In genomic region chr5:54457094-54457531, GRCh38 we compare ENCODE assay signal across 8 cellular contexts. TPM values are rescaled to one million over a fixed set of nuclear protein-coding genes. Genes with fewer than 3 reads are reported as not detected.
DNase-seq lines count a peak whose midpoint lies in the region; ATAC-seq and TF ChIP-seq lines count a peak whose summit lies in the region.
"Had no signal": no experiment of that assay in that cellular context is flagged by ENCODE, and none has a peak within 500 bp of the region (broad histone marks: within the 10 kb centered on the region; RNA-seq: fewer than 3 reads in every experiment).

No MANE protein-coding gene starts in this region.

- H3K4me1 ChIP-seq in transverse colon = peaks cover 0 to 16% (median 0%) of the 10 kb centered on the region in 4 donors

- WGBS in transverse colon (ENCODE audit: low coverage in 1 of 2), 2 donors = 11 to 26% methylated on average over 3 of the region's 3 CpGs

- no peaks in the 10 kb centered on the region for H3K9me3 ChIP-seq in transverse colon

- intact Hi-C loops in transverse colon (cut with DNase I; ENCODE audit: low total_unique reads) = no loop called here

- H3K36me3 ChIP-seq in transverse colon = no peaks in the 10 kb centered on the region

- DNase-seq in LoVo (ENCODE audit: low spot score) = peak; percentile 59
- no peak for DNase-seq in coronary artery (ENCODE audit: low spot score)
- DNase-seq in left kidney (ENCODE audit: low read depth, low spot score) = peak; percentile 77
- peak; percentile 10 for DNase-seq in transverse colon
- DNase-seq in natural killer cell treated with Interleukin-12 subunit alpha and Interleukin-12 subunit beta and Interleukin-15 and Interleukin-18, amount 100 ng/mL, for 72 hours (ENCODE audit: low spot score) = no peak
- no peak for DNase-seq in activated T-cell treated with anti-CD3 and anti-CD28 coated beads, Interleukin-2, amount 50 U/mL, for 24 hours
- DNase-seq: NCI-H526 had no signal

- peaks cover 21 to 24% of the 10 kb centered on the region in 2 donors for H3K27me3 Mint-ChIP-seq in natural killer cell treated with Interleukin-12 subunit alpha and Interleukin-12 subunit beta and Interleukin-15 and Interleukin-18, amount 100 ng/mL, for 72 hours
- peaks cover 26% of the 10 kb centered on the region for H3K27me3 Mint-ChIP-seq in activated T-cell treated with anti-CD3 and anti-CD28 coated beads, Interleukin-2, amount 50 U/mL, for 24 hours

- H3K4me1 Mint-ChIP-seq in natural killer cell treated with Interleukin-12 subunit alpha and Interleukin-12 subunit beta and Interleukin-15 and Interleukin-18, amount 100 ng/mL, for 72 hours (ENCODE audit: low read depth in 2 of 2) = no peaks in the 10 kb centered on the region
- no peaks in the 10 kb centered on the region for H3K4me1 Mint-ChIP-seq in activated T-cell treated with anti-CD3 and anti-CD28 coated beads, Interleukin-2, amount 50 U/mL, for 24 hours (ENCODE audit: low read depth)

- no peak for TF ChIP-seq EP300 in transverse colon (IDR thresholded peaks at IDR 0.05; ENCODE audit: low read depth)

- H3K9me3 Mint-ChIP-seq in natural killer cell treated with Interleukin-12 subunit alpha and Interleukin-12 subunit beta and Interleukin-15 and Interleukin-18, amount 100 ng/mL, for 72 hours = no peaks in the 10 kb centered on the region
- peaks cover 11% of the 10 kb centered on the region for H3K9me3 Mint-ChIP-seq in activated T-cell treated with anti-CD3 and anti-CD28 coated beads, Interleukin-2, amount 50 U/mL, for 24 hours

- no peak overlapping the region for H3K27ac Mint-ChIP-seq in natural killer cell treated with Interleukin-12 subunit alpha and Interleukin-12 subunit beta and Interleukin-15 and Interleukin-18, amount 100 ng/mL, for 72 hours
- H3K27ac Mint-ChIP-seq in activated T-cell treated with anti-CD3 and anti-CD28 coated beads, Interleukin-2, amount 50 U/mL, for 24 hours = no peak overlapping the region

- H3K4me3 ChIP-seq in coronary artery = peak overlapping the region; percentile 51
- no peak overlapping the region for H3K4me3 ChIP-seq in transverse colon

- TF ChIP-seq CTCF in coronary artery (IDR thresholded peaks at IDR 0.05) (no peak), transverse colon (IDR thresholded peaks at IDR 0.05) (no peak)

- H3K36me3 Mint-ChIP-seq in natural killer cell treated with Interleukin-12 subunit alpha and Interleukin-12 subunit beta and Interleukin-15 and Interleukin-18, amount 100 ng/mL, for 72 hours = peaks cover 11% of the 10 kb centered on the region
- H3K36me3 Mint-ChIP-seq in activated T-cell treated with anti-CD3 and anti-CD28 coated beads, Interleukin-2, amount 50 U/mL, for 24 hours (ENCODE audit: low read depth) = no peaks in the 10 kb centered on the region

- no peak for TF ChIP-seq POLR2A in transverse colon (IDR thresholded peaks at IDR 0.05)

- H3K4me3 Mint-ChIP-seq in natural killer cell treated with Interleukin-12 subunit alpha and Interleukin-12 subunit beta and Interleukin-15 and Interleukin-18, amount 100 ng/mL, for 72 hours = no peak overlapping the region
- H3K4me3 Mint-ChIP-seq in activated T-cell treated with anti-CD3 and anti-CD28 coated beads, Interleukin-2, amount 50 U/mL, for 24 hours = no peak overlapping the region

- H3K27ac ChIP-seq in coronary artery (peak overlapping the region; percentile 19 to 86), transverse colon (peak overlapping the region in 2 of 4 donors; percentile 26 to 28)

- no peaks in the 10 kb centered on the region for H3K27me3 ChIP-seq in transverse colon

- ATAC-seq in natural killer cell treated with Interleukin-12 subunit alpha and Interleukin-12 subunit beta and Interleukin-15 and Interleukin-18, amount 100 ng/mL, for 72 hours = no peak
- ATAC-seq in HG03159 (IDR thresholded peaks at IDR 0.05; ENCODE audit: unreplicated experiment) = no peak

- in situ Hi-C loops in transverse colon (cut with MboI; ENCODE audit: low pct_ligation_motif_present in 1 of 4, low pct_unique_long_range_greater_than_20kb in 1 of 4, low sequenced_read_pairs in 3 of 4) = no loop called here

RNA-seq across cellular contexts. Expression of gene HSPB3, which starts 1.6 kb away (rescaled TPM):
- total RNA-seq in transverse colon = 10 to 100 TPM in 1 of 4 donors, 1 to 10 TPM in 1, not detected in 2; 4.1 to 55.2 TPM
- not detected for total RNA-seq in natural killer cell treated with Interleukin-12 subunit alpha and Interleukin-12 subunit beta and Interleukin-15 and Interleukin-18, amount 100 ng/mL, for 72 hours

Comparison
In these comparisons a context has a peak if more than half of its experiments do, and no peak if none do; other contexts are left out.
1. DNase-seq: peak in LoVo (single experiment), left kidney (single experiment) and transverse colon (single experiment); none in coronary artery (single experiment), natural killer cell treated with Interleukin-12 subunit alpha and Interleukin-12 subunit beta and Interleukin-15 and Interleukin-18, amount 100 ng/mL, for 72 hours (single experiment) and activated T-cell treated with anti-CD3 and anti-CD28 coated beads, Interleukin-2, amount 50 U/mL, for 24 hours (single experiment).